12 cellular contexts compared by ENCODE assay signal in genomic region chr13:22012676-22013075, GRCh38.
"Had no signal": no experiment of that assay in that cellular context is flagged by ENCODE, and none has a peak within 500 bp of the region (broad histone marks: within the 10 kb centered on the region; RNA-seq: fewer than 3 reads in every experiment).

No MANE protein-coding gene starts in this region.

- FAIRE-seq: kidney had no signal

- H3K27me3 ChIP-seq: adrenal gland, cardiac muscle cell, hepatocyte, transverse colon had no signal

- H3K27ac ChIP-seq: adrenal gland, cardiac muscle cell, hepatocyte, transverse colon had no signal

- ATAC-seq: activated CD8-positive, alpha-beta T cell treated with anti-CD3 and anti-CD28 coated beads for 36 hours; left ventricle myocardium superior; sciatic nerve; stimulated activated naive CD8-positive, alpha-beta T cell treated with anti-CD3 and anti-CD28 coated beads, Interleukin-15, Interleukin-2, amounts not matched to agents 100 U/mL and 50 U/mL, for 24 hours had no signal

- DNase-seq: activated CD4-positive, alpha-beta T cell treated with anti-CD3 and anti-CD28 coated beads for 4 hours; activated CD8-positive, alpha-beta T cell treated with anti-CD3 and anti-CD28 coated beads for 36 hours; activated effector memory CD4-positive, alpha-beta T cell treated with anti-CD3 and anti-CD28 coated beads, Interleukin-2, amount 50 U/mL, for 16 hours; activated T-cell treated with anti-CD3 and anti-CD28 coated beads, Interleukin-2, amount 50 U/mL, for 48 hours; adrenal gland; kidney; left ventricle myocardium superior; stimulated activated naive CD8-positive, alpha-beta T cell treated with anti-CD3 and anti-CD28 coated beads, Interleukin-15, Interleukin-2, amounts not matched to agents 100 U/mL and 50 U/mL, for 24 hours; transverse colon had no signal

- H2AFZ ChIP-seq: hepatocyte had no signal

- H3K9me3 ChIP-seq: adrenal gland, transverse colon had no signal

- H3K36me3 ChIP-seq: adrenal gland, cardiac muscle cell, transverse colon had no signal

- H3K79me2 ChIP-seq: hepatocyte had no signal

- H3K4me2 ChIP-seq: hepatocyte had no signal

- H3K4me3 ChIP-seq: adrenal gland, cardiac muscle cell, hepatocyte, transverse colon had no signal

- H3K4me1 ChIP-seq: adrenal gland had no signal
